In the genomic region with DNA sequence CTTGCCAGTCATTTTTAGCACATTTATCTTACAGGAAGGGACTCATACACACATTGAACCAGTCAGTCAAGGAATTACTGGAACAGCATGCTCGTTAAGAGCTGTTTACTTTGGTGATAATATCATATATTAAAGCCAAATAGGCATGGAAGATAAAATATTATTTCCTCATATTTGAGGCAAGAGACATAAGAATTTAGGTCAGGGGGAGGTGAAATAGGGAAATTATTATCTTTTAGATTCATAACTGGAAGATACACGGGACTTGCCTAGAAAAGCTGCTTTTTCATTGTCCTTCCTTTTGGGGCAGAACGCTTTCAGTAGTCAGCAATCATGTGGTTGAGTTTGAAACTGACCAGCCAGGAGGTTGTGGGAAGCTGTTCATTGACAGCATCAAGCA, we compare ENCODE assay signal across 2 cellular contexts.
A peak's percentile ranks its signal among the peaks of the same experiment; 100 is the strongest.
TF ChIP-seq lines count a peak whose summit lies in the region.

No MANE protein-coding gene starts in this region.

TF ChIP-seq in SK-N-SH treated with all-trans-retinoic acid at 6 μM for 48 hours, 23 proteins besides CTCF, POLR2A, EP300 and RAD21 (continued from another document):
- 0 out of 2 replicates have a peak, but pooled peaks have one; percentile 56 for TF ChIP-seq TSHZ2 (CRISPR knock-in tag; IDR thresholded peaks at IDR 0.05)

TF ChIP-seq in SK-N-SH, 30 proteins besides CTCF, POLR2A, EP300 and RAD21 (continued from another document):
- TF ChIP-seq, protein P1, sequence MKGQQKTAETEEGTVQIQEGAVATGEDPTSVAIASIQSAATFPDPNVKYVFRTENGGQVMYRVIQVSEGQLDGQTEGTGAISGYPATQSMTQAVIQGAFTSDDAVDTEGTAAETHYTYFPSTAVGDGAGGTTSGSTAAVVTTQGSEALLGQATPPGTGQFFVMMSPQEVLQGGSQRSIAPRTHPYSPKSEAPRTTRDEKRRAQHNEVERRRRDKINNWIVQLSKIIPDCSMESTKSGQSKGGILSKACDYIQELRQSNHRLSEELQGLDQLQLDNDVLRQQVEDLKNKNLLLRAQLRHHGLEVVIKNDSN (IDR thresholded peaks at IDR 0.05; ENCODE audit: borderline replicate concordance, low read depth): no peak
TF ChIP-seq in SK-N-SH: peak in this region for 0.
